In the genomic region with DNA sequence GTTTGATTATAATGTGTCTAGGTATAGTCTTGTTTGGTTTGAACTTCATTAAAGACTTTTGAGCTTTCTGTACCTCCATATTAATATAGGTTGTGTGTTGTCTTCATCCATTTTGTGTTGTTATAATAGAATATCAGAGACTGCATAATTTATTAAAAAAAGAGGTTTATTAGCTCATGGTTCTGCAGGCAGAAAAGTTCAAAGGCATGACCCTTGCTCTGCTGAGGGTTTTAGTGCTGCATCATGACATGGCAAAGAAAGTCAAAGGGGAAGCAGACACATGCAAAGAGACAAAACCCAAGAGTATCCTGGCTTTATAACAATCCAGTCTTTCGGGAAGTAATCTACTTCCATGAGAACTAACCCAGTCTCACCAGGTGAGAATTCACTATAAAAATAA, we compare ENCODE assay signal across 29 cellular contexts.
"Had no signal": no experiment of that assay in that cellular context is flagged by ENCODE, and none has a peak within 500 bp of the region (broad histone marks: within the 10 kb centered on the region; RNA-seq: fewer than 3 reads in every experiment).

No MANE protein-coding gene starts in this region.

- H3K4me3 Mint-ChIP-seq: stimulated activated effector memory CD8-positive, alpha-beta T cell treated with anti-CD3 and anti-CD28 coated beads, Interleukin-12 subunit alpha, Interleukin-12 subunit beta, amount 100 ng/mL, for 72 hours; stimulated activated memory B cell treated with anti-CD40 and anti-IgM and Interleukin-4, amounts not matched to agents 10 μg/mL and 1 μg/mL and 100 μg/mL, for 72 hours; stimulated activated naive B cell treated with anti-CD40 and anti-IgM and Interleukin-4, amounts not matched to agents 10 μg/mL and 1 μg/mL and 100 μg/mL, for 72 hours; stimulated activated naive CD8-positive, alpha-beta T cell treated with anti-CD3 and anti-CD28 coated beads, Interleukin-15, amount 100 ng/mL, for 72 hours; stimulated activated naive CD8-positive, alpha-beta T cell treated with anti-CD3 and anti-CD28 coated beads, Interleukin-15, Interleukin-2, amounts not matched to agents 100 ng/mL and 50 ng/mL, for 24 hours; type B pancreatic cell had no signal

- H3K4me1 Mint-ChIP-seq: stimulated activated effector memory CD8-positive, alpha-beta T cell treated with anti-CD3 and anti-CD28 coated beads, Interleukin-12 subunit alpha, Interleukin-12 subunit beta, amount 100 ng/mL, for 72 hours; stimulated activated memory B cell treated with anti-CD40 and anti-IgM and Interleukin-4, amounts not matched to agents 10 μg/mL and 1 μg/mL and 100 μg/mL, for 72 hours; stimulated activated naive B cell treated with anti-CD40 and anti-IgM and Interleukin-4, amounts not matched to agents 10 μg/mL and 1 μg/mL and 100 μg/mL, for 72 hours; stimulated activated naive CD8-positive, alpha-beta T cell treated with anti-CD3 and anti-CD28 coated beads, Interleukin-15, amount 100 ng/mL, for 72 hours had no signal

- H3K9me3 Mint-ChIP-seq: type B pancreatic cell had no signal

- FAIRE-seq: urothelium cell line had no signal

- H3K4me3 ChIP-seq: stomach, suprapubic skin, testis, thoracic aorta, thyroid gland, tibial artery, tibial nerve, transverse colon, upper lobe of left lung, upper lobe of right lung, uterus, vagina had no signal

- H3K27ac Mint-ChIP-seq: stimulated activated effector memory CD8-positive, alpha-beta T cell treated with anti-CD3 and anti-CD28 coated beads, Interleukin-12 subunit alpha, Interleukin-12 subunit beta, amount 100 ng/mL, for 72 hours; stimulated activated memory B cell treated with anti-CD40 and anti-IgM and Interleukin-4, amounts not matched to agents 10 μg/mL and 1 μg/mL and 100 μg/mL, for 72 hours; stimulated activated naive B cell treated with anti-CD40 and anti-IgM and Interleukin-4, amounts not matched to agents 10 μg/mL and 1 μg/mL and 100 μg/mL, for 72 hours; stimulated activated naive CD8-positive, alpha-beta T cell treated with anti-CD3 and anti-CD28 coated beads, Interleukin-15, amount 100 ng/mL, for 72 hours; stimulated activated naive CD8-positive, alpha-beta T cell treated with anti-CD3 and anti-CD28 coated beads, Interleukin-15, Interleukin-2, amounts not matched to agents 100 ng/mL and 50 ng/mL, for 24 hours; type B pancreatic cell had no signal

- H3K27me3 ChIP-seq: stomach, suprapubic skin, testis, thyroid gland, tibial artery, tibial nerve, transverse colon, upper lobe of left lung, upper lobe of right lung, uterus, vagina had no signal

- H3K36me3 Mint-ChIP-seq: stimulated activated effector memory CD8-positive, alpha-beta T cell treated with anti-CD3 and anti-CD28 coated beads, Interleukin-12 subunit alpha, Interleukin-12 subunit beta, amount 100 ng/mL, for 72 hours; type B pancreatic cell had no signal

- H3K36me3 ChIP-seq: stomach, suprapubic skin, thoracic aorta, thyroid gland, tibial artery, tibial nerve, transverse colon, upper lobe of left lung, upper lobe of right lung, uterus, vagina had no signal

- H3K9me3 ChIP-seq: testis, thyroid gland, uterus, vagina had no signal

- H3K4me1 ChIP-seq: stomach, suprapubic skin, testis, thyroid gland, tibial artery, tibial nerve, transverse colon, upper lobe of left lung, upper lobe of right lung, uterus, vagina had no signal

- ATAC-seq: stimulated activated effector memory CD8-positive, alpha-beta T cell treated with anti-CD3 and anti-CD28 coated beads, Interleukin-12 subunit alpha, Interleukin-12 subunit beta, amount 100 ng/mL, for 72 hours; stimulated activated memory B cell treated with anti-CD40 and anti-IgM and Interleukin-4, amounts not matched to agents 10 μg/mL and 1 μg/mL and 100 μg/mL, for 72 hours; stimulated activated naive B cell treated with anti-CD40 and anti-IgM and Interleukin-4, amounts not matched to agents 10 μg/mL and 1 μg/mL and 100 μg/mL, for 72 hours; stimulated activated naive CD8-positive, alpha-beta T cell treated with anti-CD3 and anti-CD28 coated beads, Interleukin-15, amount 100 ng/mL, for 72 hours; stimulated activated naive CD8-positive, alpha-beta T cell treated with anti-CD3 and anti-CD28 coated beads, Interleukin-15, Interleukin-2, amounts not matched to agents 100 U/mL and 50 U/mL, for 24 hours; upper lobe of right lung had no signal

- H3K27ac ChIP-seq: stomach, suprapubic skin, testis, thoracic aorta, thyroid gland, tibial artery, tibial nerve, transverse colon, upper lobe of left lung, upper lobe of right lung, uterus, vagina had no signal

- H3K27me3 Mint-ChIP-seq: stimulated activated naive B cell treated with anti-CD40 and anti-IgM and Interleukin-4, amounts not matched to agents 10 μg/mL and 1 μg/mL and 100 μg/mL, for 72 hours; stimulated activated naive CD8-positive, alpha-beta T cell treated with anti-CD3 and anti-CD28 coated beads, Interleukin-15, amount 100 ng/mL, for 72 hours had no signal

- DNase-seq: stimulated activated CD4-positive, alpha-beta T cell treated with anti-CD3 and anti-CD28 coated beads, Interleukin-2, amount 100 ng/mL, for 48 hours; stimulated activated CD4-positive, alpha-beta T cell treated with anti-CD3 and anti-CD28 coated beads, Interleukin-4, amount 100 ng/mL, for 1 hour; stimulated activated CD4-positive, alpha-beta T cell treated with anti-CD3 and anti-CD28 coated beads, Interleukin-4, amount 100 ng/mL, for 24 hours; stimulated activated CD4-positive, alpha-beta T cell treated with anti-CD3 and anti-CD28 coated beads, Interleukin-4, amount 100 ng/mL, for 4 hours; stimulated activated CD8-positive, alpha-beta memory T cell treated with anti-CD3 and anti-CD28 coated beads, Interleukin-4, amount 100 ng/mL, for 48 hours; stimulated activated naive B cell treated with anti-CD40 and anti-IgM and Interleukin-4, amounts not matched to agents 10 μg/mL and 1 μg/mL and 100 μg/mL, for 72 hours; stimulated activated naive CD4-positive, alpha-beta T cell; stimulated activated naive CD4-positive, alpha-beta T cell treated with Interleukin-2 at 50 U/mL for 16 hours; stimulated activated naive CD8-positive, alpha-beta T cell treated with anti-CD3 and anti-CD28 coated beads, Interleukin-15, amount 100 ng/mL, for 72 hours; stimulated activated naive CD8-positive, alpha-beta T cell treated with anti-CD3 and anti-CD28 coated beads, Interleukin-15, Interleukin-2, amounts not matched to agents 100 U/mL and 50 U/mL, for 24 hours; stomach; substantia nigra; testis; thyroid gland; tibial artery; transverse colon; trophoblast cell; upper lobe of left lung; upper lobe of right lung; uterus had no signal
